3 cellular contexts compared by ENCODE assay signal in genomic region chr1:16528338-16528737, GRCh38. TPM values are rescaled to one million over a fixed set of nuclear protein-coding genes. Genes with fewer than 3 reads are reported as not detected.
"Had no signal": no experiment of that assay in that cellular context is flagged by ENCODE, and none has a peak within 500 bp of the region (broad histone marks: within the 10 kb centered on the region; RNA-seq: fewer than 3 reads in every experiment).

No MANE protein-coding gene starts in this region.

RNA-seq across cellular contexts. Expression of gene RNU1-1, which starts 14.3 kb away (rescaled TPM):
- polyA plus RNA-seq: stomach, thymus, urinary bladder had no signal
